In genomic region chr17:66190738-66191606, GRCh38 we compare ENCODE assay signal across 8 cellular contexts. TPM values are rescaled to one million over a fixed set of nuclear protein-coding genes. Genes with fewer than 3 reads are reported as not detected.
A peak's percentile ranks its signal among the peaks of the same experiment; 100 is the strongest.
DNase-seq lines count a peak whose midpoint lies in the region; ATAC-seq and TF ChIP-seq lines count a peak whose summit lies in the region.

No MANE protein-coding gene starts in this region.

- TF ChIP-seq POLR2A in gastroesophageal sphincter (IDR thresholded peaks at IDR 0.05), result no peak

- peak overlapping the region; percentile 80 for H3K4me3 ChIP-seq in WI38 (ENCODE audit: low read depth, low read length)
- H3K4me3 ChIP-seq in gastroesophageal sphincter, result peak overlapping the region; percentile 65 to 92
- peak overlapping the region; percentile 89 for H3K4me3 ChIP-seq in parathyroid adenoma (ENCODE audit: low read depth, low read length)

- no peak for ATAC-seq in activated T-cell treated with anti-CD3 and anti-CD28 coated beads, Interleukin-2, amount 50 U/mL, for 72 hours (replicated peaks in 1 of 2)
- ATAC-seq in gastroesophageal sphincter, result peak; percentile 37

- H3K4me3 Mint-ChIP-seq in activated T-cell treated with anti-CD3 and anti-CD28 coated beads, Interleukin-2, amount 50 U/mL, for 72 hours, result peak overlapping the region; percentile 86 to 88

- H3K27ac ChIP-seq in gastroesophageal sphincter (peak overlapping the region; percentile 1 to 90 (median 81)), parathyroid adenoma (peak overlapping the region; percentile 75)

- no peaks in the 10 kb centered on the region for H3K27me3 Mint-ChIP-seq in activated T-cell treated with anti-CD3 and anti-CD28 coated beads, Interleukin-2, amount 50 U/mL, for 72 hours (ENCODE audit: low read depth)

- peak overlapping the region; percentile 97 for H3K4me2 ChIP-seq in parathyroid adenoma (ENCODE audit: low read length)

- peaks cover 11% of the 10 kb centered on the region for H3K4me1 Mint-ChIP-seq in activated T-cell treated with anti-CD3 and anti-CD28 coated beads, Interleukin-2, amount 50 U/mL, for 72 hours (ENCODE audit: low read depth)

- CTCF ChIA-PET in GM10248 (lab: Yijun Ruan, JAX), result interaction anchor here (1.0 to 1.7 kb wide), 5 partner anchors 9 to 376 kb away, joined by 3 read pairs; no protein-coding TSS in a partner anchor

- peaks cover 10% of the 10 kb centered on the region for H3K79me2 ChIP-seq in parathyroid adenoma

- 6 to 9% methylated on average over 9 to 14 of the region's 18 CpGs for WGBS in gastroesophageal sphincter (ENCODE audit: low coverage in 1 of 2), 2 donors

- no peaks in the 10 kb centered on the region for H3K9me3 ChIP-seq in gastroesophageal sphincter
- no peaks in the 10 kb centered on the region for H3K9me3 ChIP-seq in parathyroid adenoma (ENCODE audit: control insufficient read depth, low read length)

- POLR2A ChIA-PET in GM10248 (lab: Yijun Ruan, JAX), result interaction anchor here (0.6 kb wide), 1 partner anchor 255 kb away, joined by 3 read pairs; no protein-coding TSS in a partner anchor

- no peak for TF ChIP-seq CTCF in WI38 (IDR thresholded peaks at IDR 0.05; ENCODE audit: low read depth, low read length)
- no peak for TF ChIP-seq CTCF in gastroesophageal sphincter (IDR thresholded peaks at IDR 0.05)
- TF ChIP-seq CTCF in parathyroid adenoma (IDR thresholded peaks at IDR 0.05), result no peak
- TF ChIP-seq CTCF in GM10248 (IDR thresholded peaks at IDR 0.05; ENCODE audit: control extremely low read depth, extremely low read depth, low read depth, missing control alignments), result no peak

- no peaks in the 10 kb centered on the region for H3K36me3 Mint-ChIP-seq in activated T-cell treated with anti-CD3 and anti-CD28 coated beads, Interleukin-2, amount 50 U/mL, for 72 hours (ENCODE audit: insufficient read depth in 2 of 2)

- H3K4me1 ChIP-seq in gastroesophageal sphincter, result peaks cover 0 to 33% (median 14%) of the 10 kb centered on the region in 3 donors
- peaks cover 5% of the 10 kb centered on the region for H3K4me1 ChIP-seq in parathyroid adenoma

- H3K27me3 ChIP-seq in gastroesophageal sphincter (no peaks in the 10 kb centered on the region), parathyroid adenoma (ENCODE audit: control insufficient read depth, insufficient read depth, low read length) (no peaks in the 10 kb centered on the region)

- peak overlapping the region; percentile 97 for H2AFZ ChIP-seq in parathyroid adenoma

- H3K9ac ChIP-seq in parathyroid adenoma, result peak overlapping the region; percentile 51

- H3K36me3 ChIP-seq in gastroesophageal sphincter (no peaks in the 10 kb centered on the region), parathyroid adenoma (ENCODE audit: control insufficient read depth, insufficient read depth, low read length) (no peaks in the 10 kb centered on the region)

- peak overlapping the region; percentile 79 for H3K27ac Mint-ChIP-seq in activated T-cell treated with anti-CD3 and anti-CD28 coated beads, Interleukin-2, amount 50 U/mL, for 72 hours

- no peaks in the 10 kb centered on the region for H3K9me3 Mint-ChIP-seq in activated T-cell treated with anti-CD3 and anti-CD28 coated beads, Interleukin-2, amount 50 U/mL, for 72 hours

- TF ChIP-seq EP300 in gastroesophageal sphincter (IDR thresholded peaks at IDR 0.05), result no peak

- DNase-seq in activated T-cell treated with anti-CD3 and anti-CD28 coated beads, Interleukin-2, amount 50 U/mL, for 72 hours, result no peak
- DNase-seq in activated T-cell treated with anti-CD3 and anti-CD28 coated beads, Interleukin-2, amount 50 U/mL, for 48 hours, result no peak
- no peak for DNase-seq in GM19238 (ENCODE audit: insufficient read length, low spot score)
- DNase-seq in NCI-H446 treated with DMSO at 0.1 percent for 48 hours (lab: John Stamatoyannopoulos, UW), result no peak
- no peak for DNase-seq in GM10248 (ENCODE audit: extremely low spot score)

RNA-seq across cellular contexts. Expression of gene CEP112, which starts 1.0 kb away (rescaled TPM):
- total RNA-seq in activated T-cell treated with anti-CD3 and anti-CD28 coated beads, Interleukin-2, amount 50 U/mL, for 72 hours, result 1 to 10 TPM; 5.0 to 8.6 TPM
- total RNA-seq in gastroesophageal sphincter, result 10 to 100 TPM; 21.9 to 38.2 (median 27.0) TPM

RNA-seq across cellular contexts. Expression of gene APOH, which starts 38.2 kb away (rescaled TPM):
- total RNA-seq in activated T-cell treated with anti-CD3 and anti-CD28 coated beads, Interleukin-2, amount 50 U/mL, for 72 hours, result not detected
- not detected for total RNA-seq in gastroesophageal sphincter
